ENCODE assay signal across 20 cellular contexts in the genomic region with DNA sequence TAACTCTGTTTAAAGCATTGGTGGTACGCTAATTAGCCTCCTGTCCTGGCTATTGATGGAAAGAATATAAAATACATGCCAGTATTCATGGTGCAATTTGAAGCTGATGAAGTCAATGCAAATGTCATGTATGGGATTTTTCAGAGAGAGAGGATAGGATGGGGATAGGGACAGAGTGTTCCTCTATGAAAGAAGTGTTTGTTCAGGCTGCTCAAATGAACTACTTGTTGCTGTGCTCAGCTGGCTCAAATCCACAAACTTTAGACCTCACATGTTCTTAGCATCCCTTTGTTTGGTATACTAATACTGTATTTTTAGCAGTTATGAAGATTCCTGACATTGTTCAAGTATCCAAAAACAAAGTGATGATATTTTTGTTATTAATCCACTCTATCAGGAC.
DNase-seq lines count a peak whose midpoint lies in the region; FAIRE-seq and TF ChIP-seq lines count a peak whose summit lies in the region.
"Had no signal": no experiment of that assay in that cellular context is flagged by ENCODE, and none has a peak within 500 bp of the region (broad histone marks: within the 10 kb centered on the region; RNA-seq: fewer than 3 reads in every experiment).

No MANE protein-coding gene starts in this region.

- TF ChIP-seq CTCF in dorsolateral prefrontal cortex (IDR thresholded peaks at IDR 0.05 in 54 of 56, conservative IDR thresholded peaks at IDR 0.05 in 2 of 56; ENCODE audit: low read depth in 1 of 56, partially characterized antibody in 56 of 56) (peak in 2 of 56 donors; percentile 9 to 12), chondrocyte (IDR thresholded peaks at IDR 0.05) (no peak)

- peak overlapping the region; percentile 57 to 99 (median 90) for H3K27ac ChIP-seq in dorsolateral prefrontal cortex
- peak overlapping the region; percentile 95 for H3K27ac ChIP-seq in substantia nigra (ENCODE audit: low read depth, low read length, poor library complexity, severe bottlenecking)
- no peak overlapping the region for H3K27ac ChIP-seq in small intestine (ENCODE audit: low read depth in 1 of 2, low read length in 1 of 2)
- H3K27ac ChIP-seq: A549, C4-2B had no signal

- H3K36me3 ChIP-seq in small intestine (ENCODE audit: control insufficient read depth in 2 of 2, insufficient read depth in 2 of 2, low read length in 2 of 2): no peaks in the 10 kb centered on the region

- H3K9me3 ChIP-seq in small intestine (ENCODE audit: control insufficient read depth, low read depth): no peaks in the 10 kb centered on the region
- H3K9me3 ChIP-seq: A549 had no signal

- no peak for TF ChIP-seq POLR2A in H54 (IDR thresholded peaks at IDR 0.05; ENCODE audit: low read depth, low read length)

- intact Hi-C loops in dorsolateral prefrontal cortex (cut with DNase I): no loop called here

- no peak overlapping the region for H3K4me3 Mint-ChIP-seq in chondrocyte (ENCODE audit: unreplicated experiment)
- H3K4me3 Mint-ChIP-seq: H9 had no signal

- H3K4me1 ChIP-seq in small intestine (ENCODE audit: control insufficient read depth in 2 of 2, insufficient read depth in 1 of 2, low read depth in 1 of 2, low read length in 1 of 2): no peaks in the 10 kb centered on the region
- H3K4me1 ChIP-seq: A549 had no signal

- FAIRE-seq in H54 (lab: Jason Lieb, UNC): peak; percentile 86
- FAIRE-seq in small intestine (lab: Jason Lieb, UNC): no peak
- FAIRE-seq: A549, GM19239 had no signal

- no peaks in the 10 kb centered on the region for H3K36me3 Mint-ChIP-seq in chondrocyte (ENCODE audit: low read depth)

- DNase-seq in H54 (ENCODE audit: insufficient read length, low spot score) (no peak), dorsolateral prefrontal cortex (peak in 2 of 10 donors; percentile 8 to 53), medulla oblongata (ENCODE audit: extremely low spot score) (peak; percentile 92), substantia nigra (lab: John Stamatoyannopoulos, UW) (peak in 17 of 49 donors; percentile 6 to 79 (median 33)), chondrocyte (ENCODE audit: low spot score) (no peak), small intestine (no peak), NCI-H226 (no peak)
- DNase-seq in activated naive CD4-positive, alpha-beta T cell treated with anti-CD3 and anti-CD28 coated beads, Interleukin-2, amount 50 U/mL, for 16 hours: no peak
- DNase-seq: COR-L47, DMS53, H9, IMR-90, Kasumi-1, NCI-H187, NCI-H526 treated with DMSO at 0.1 percent for 48 hours, RPMI8226, SIG-M5 had no signal

- H3K9me3 Mint-ChIP-seq in chondrocyte (ENCODE audit: low read depth): no peaks in the 10 kb centered on the region
- H3K9me3 Mint-ChIP-seq: H9 had no signal

- H3K4me1 Mint-ChIP-seq in chondrocyte (ENCODE audit: low read depth): peaks cover 4% of the 10 kb centered on the region
- H3K4me1 Mint-ChIP-seq: H9 had no signal

- no peaks in the 10 kb centered on the region for H3K27me3 Mint-ChIP-seq in chondrocyte (ENCODE audit: low read depth)

- H3K27me3 ChIP-seq in dorsolateral prefrontal cortex (no peaks in the 10 kb centered on the region), small intestine (ENCODE audit: control insufficient read depth in 2 of 2, insufficient read depth in 2 of 2, low read length in 2 of 2) (no peaks in the 10 kb centered on the region)

- 85 to 89% (median 88%) methylated on average over 1 of the region's 1 CpG for WGBS in small intestine, 3 donors

- no peak overlapping the region for H3K27ac Mint-ChIP-seq in chondrocyte (ENCODE audit: unreplicated experiment)
- H3K27ac Mint-ChIP-seq: H9 had no signal

- H3K4me3 ChIP-seq in dorsolateral prefrontal cortex (peak overlapping the region in 39 of 59 donors; percentile 6 to 58 (median 31)), small intestine (ENCODE audit: low read depth in 1 of 2, low read length in 2 of 2) (no peak overlapping the region)
- H3K4me3 ChIP-seq: A549 had no signal

Comparison
In these comparisons a context has a peak if more than half of its experiments do, and no peak if none do; other contexts are left out.
1. H3K27ac ChIP-seq: peak in dorsolateral prefrontal cortex (59 of 59) and substantia nigra (single experiment); none in small intestine (0 of 2).
2. H3K4me3 ChIP-seq: peak in dorsolateral prefrontal cortex (39 of 59); none in small intestine (0 of 2).